In genomic region chr11:10480026-10480425, GRCh38 we compare ENCODE assay signal across 20 cellular contexts.
"Had no signal": no experiment of that assay in that cellular context is flagged by ENCODE, and none has a peak within 500 bp of the region (broad histone marks: within the 10 kb centered on the region; RNA-seq: fewer than 3 reads in every experiment).

No MANE protein-coding gene starts in this region.

- H3K4me3 ChIP-seq: heart right ventricle, lower lobe of right lung, neural progenitor cell, ovary, prostate gland, spleen, tibial nerve, uterus had no signal

- ATAC-seq: activated CD4-positive, alpha-beta T cell treated with anti-CD3 and anti-CD28 coated beads for 36 hours; activated T-cell treated with anti-CD3 and anti-CD28 coated beads, Interleukin-2, amount 50 U/mL, for 72 hours; heart right ventricle; lower lobe of right lung; naive thymus-derived CD8-positive, alpha-beta T cell; stimulated activated naive CD8-positive, alpha-beta T cell treated with anti-CD3 and anti-CD28 coated beads, Interleukin-15, Interleukin-2, amounts not matched to agents 100 U/mL and 50 U/mL, for 24 hours had no signal

- H3K36me3 Mint-ChIP-seq: neural progenitor cell had no signal

- H3K9me3 Mint-ChIP-seq: activated naive CD8-positive, alpha-beta T cell treated with anti-CD3 and anti-CD28 coated beads for 36 hours; activated T-cell treated with anti-CD3 and anti-CD28 coated beads, Interleukin-2, amount 50 U/mL, for 72 hours; naive thymus-derived CD8-positive, alpha-beta T cell; neural progenitor cell had no signal

- H3K4me3 Mint-ChIP-seq: activated CD4-positive, alpha-beta T cell treated with anti-CD3 and anti-CD28 coated beads for 36 hours; activated naive CD8-positive, alpha-beta T cell treated with anti-CD3 and anti-CD28 coated beads for 36 hours; activated T-cell treated with anti-CD3 and anti-CD28 coated beads, Interleukin-2, amount 50 U/mL, for 72 hours; naive thymus-derived CD8-positive, alpha-beta T cell; neural progenitor cell had no signal

- H3K27ac Mint-ChIP-seq: activated CD4-positive, alpha-beta T cell treated with anti-CD3 and anti-CD28 coated beads for 36 hours; activated naive CD8-positive, alpha-beta T cell treated with anti-CD3 and anti-CD28 coated beads for 36 hours; activated T-cell treated with anti-CD3 and anti-CD28 coated beads, Interleukin-2, amount 50 U/mL, for 72 hours; neural progenitor cell had no signal

- H3K9me3 ChIP-seq: heart right ventricle, lower lobe of right lung, ovary, prostate gland, spleen, tibial nerve, uterus had no signal

- H3K27me3 Mint-ChIP-seq: activated CD4-positive, alpha-beta T cell treated with anti-CD3 and anti-CD28 coated beads for 36 hours; activated naive CD8-positive, alpha-beta T cell treated with anti-CD3 and anti-CD28 coated beads for 36 hours; naive thymus-derived CD8-positive, alpha-beta T cell had no signal

- H3K4me1 ChIP-seq: lower lobe of right lung, neural progenitor cell, prostate gland, tibial nerve, uterus had no signal

- H3K27me3 ChIP-seq: heart right ventricle, neural progenitor cell, ovary, spleen, tibial nerve, uterus had no signal

- H3K27ac ChIP-seq: epithelial cell of prostate, heart right ventricle, lower lobe of right lung, neural progenitor cell, ovary, prostate gland, spleen, tibial nerve, uterus had no signal

- H3K36me3 ChIP-seq: neural progenitor cell, ovary, prostate gland, tibial nerve, uterus had no signal

- DNase-seq: activated CD4-positive, alpha-beta T cell treated with anti-CD3 and anti-CD28 coated beads for 36 hours; activated CD4-positive, alpha-beta T cell treated with anti-CD3 and anti-CD28 coated beads, Interleukin-2, amount 50 U/mL, for 4 hours; activated CD8-positive, alpha-beta memory T cell treated with anti-CD3 and anti-CD28 coated beads, Interleukin-2, amount 50 U/mL, for 48 hours; activated naive CD8-positive, alpha-beta T cell treated with anti-CD3 and anti-CD28 coated beads for 36 hours; activated T-cell treated with anti-CD3 and anti-CD28 coated beads, Interleukin-2, amount 50 U/mL, for 72 hours; cerebellar nuclear complex; cortex of kidney; heart right ventricle; lower lobe of right lung; naive thymus-derived CD8-positive, alpha-beta T cell; ovary; spleen; stimulated activated CD4-positive, alpha-beta T cell treated with anti-CD3 and anti-CD28 coated beads, Interleukin-4, amount 100 ng/mL, for 24 hours; stimulated activated naive CD8-positive, alpha-beta T cell treated with anti-CD3 and anti-CD28 coated beads, Interleukin-15, Interleukin-2, amounts not matched to agents 100 U/mL and 50 U/mL, for 24 hours; T-helper 9 cell had no signal
